ENCODE assay signal across 26 cellular contexts in the genomic region with DNA sequence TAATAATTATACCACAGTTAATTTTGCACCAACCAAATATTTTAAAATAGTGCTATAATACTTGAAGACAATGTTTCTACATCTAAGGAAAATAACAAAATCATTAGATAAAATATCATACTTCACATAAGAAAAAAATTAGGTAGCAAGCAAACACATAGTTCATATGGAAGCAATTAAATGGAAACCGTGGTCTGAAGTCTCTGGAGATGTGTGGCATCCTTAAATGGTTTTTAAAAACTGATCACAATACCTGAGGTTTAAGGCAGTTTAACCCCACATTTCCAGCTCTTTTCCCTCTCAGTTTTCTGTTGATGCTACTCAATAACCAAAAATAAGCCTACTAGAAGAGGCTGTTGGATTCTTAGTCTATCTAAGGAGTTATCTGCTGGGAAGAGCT.
"Had no signal": no experiment of that assay in that cellular context is flagged by ENCODE, and none has a peak within 500 bp of the region (broad histone marks: within the 10 kb centered on the region; RNA-seq: fewer than 3 reads in every experiment).

No MANE protein-coding gene starts in this region.

- H3K4me3 Mint-ChIP-seq: activated CD4-positive, alpha-beta memory T cell treated with anti-CD3 and anti-CD28 coated beads, Interleukin-2, amount 10 ng/mL, durations not matched to agents 7 days and 5 days; activated CD8-positive, alpha-beta memory T cell treated with anti-CD3 and anti-CD28 coated beads, Interleukin-2, amount 10 ng/mL, durations not matched to agents 7 days and 5 days; activated naive CD8-positive, alpha-beta T cell treated with anti-CD3 and anti-CD28 coated beads for 36 hours; central memory CD8-positive, alpha-beta T cell; T-helper 1 cell treated with Interleukin-12 subunit alpha and Interleukin-12 subunit beta and Interleukin-4 antibody, amounts not matched to agents 30 μg/mL and 1 μg/mL, for 36 hours; T-helper 2 cell treated with Interferon-gamma antibody and Interleukin-4, amounts not matched to agents 5 μg/mL and 100 μg/mL, for 36 hours had no signal

- ATAC-seq: activated CD8-positive, alpha-beta memory T cell treated with anti-CD3 and anti-CD28 coated beads, Interleukin-2, amount 10 ng/mL, durations not matched to agents 7 days and 5 days; Panc1 had no signal

- H3K27ac Mint-ChIP-seq: activated CD4-positive, alpha-beta memory T cell treated with anti-CD3 and anti-CD28 coated beads, Interleukin-2, amount 10 ng/mL, durations not matched to agents 7 days and 5 days; activated CD8-positive, alpha-beta memory T cell treated with anti-CD3 and anti-CD28 coated beads, Interleukin-2, amount 10 ng/mL, durations not matched to agents 7 days and 5 days; activated naive CD8-positive, alpha-beta T cell treated with anti-CD3 and anti-CD28 coated beads for 36 hours; T-helper 1 cell treated with Interleukin-12 subunit alpha and Interleukin-12 subunit beta and Interleukin-4 antibody, amounts not matched to agents 30 μg/mL and 1 μg/mL, for 36 hours; T-helper 2 cell treated with Interferon-gamma antibody and Interleukin-4, amounts not matched to agents 5 μg/mL and 100 μg/mL, for 36 hours had no signal

- H3K9me3 ChIP-seq: ascending aorta, colonic mucosa, SJSA1 had no signal

- H3K4me3 ChIP-seq: ascending aorta, cardiac muscle cell, colonic mucosa, SJSA1 had no signal

- DNase-seq: activated CD4-positive, alpha-beta memory T cell treated with anti-CD3 and anti-CD28 coated beads, Interleukin-2, amount 10 ng/mL, durations not matched to agents 7 days and 5 days; activated CD4-positive, alpha-beta T cell treated with anti-CD3 and anti-CD28 coated beads, Interleukin-2, amount 50 U/mL, for 1 hour; activated CD8-positive, alpha-beta memory T cell treated with anti-CD3 and anti-CD28 coated beads for 24 hours; activated CD8-positive, alpha-beta memory T cell treated with anti-CD3 and anti-CD28 coated beads, Interleukin-2, amount 10 ng/mL, durations not matched to agents 7 days and 5 days; activated CD8-positive, alpha-beta memory T cell treated with anti-CD3 and anti-CD28 coated beads, Interleukin-2, amount 50 U/mL, for 48 hours; activated effector memory CD4-positive, alpha-beta T cell treated with Interleukin-2 at 50 U/mL for 16 hours; activated naive CD4-positive, alpha-beta T cell treated with anti-CD3 and anti-CD28 coated beads, Interleukin-2, amount 50 U/mL, for 16 hours; activated naive CD8-positive, alpha-beta T cell treated with anti-CD3 and anti-CD28 coated beads for 36 hours; activated T-cell treated with anti-CD3 and anti-CD28 coated beads, Interleukin-2, amount 50 U/mL, for 48 hours; amygdala; colonic mucosa; NCI-H1105; NCI-H1417 treated with DMSO at 0.1 percent for 48 hours; NCI-H1694; NCI-H2029; NCI-H345; NCI-H524 treated with DMSO at 0.1 percent for 48 hours; RPMI8226; SHP77 treated with DMSO at 0.1 percent for 48 hours had no signal

- H3K36me3 ChIP-seq: colonic mucosa had no signal

- H3K9me3 Mint-ChIP-seq: activated CD4-positive, alpha-beta memory T cell treated with anti-CD3 and anti-CD28 coated beads, Interleukin-2, amount 10 ng/mL, durations not matched to agents 7 days and 5 days; activated naive CD8-positive, alpha-beta T cell treated with anti-CD3 and anti-CD28 coated beads for 36 hours; central memory CD8-positive, alpha-beta T cell; T-helper 1 cell treated with Interleukin-12 subunit alpha and Interleukin-12 subunit beta and Interleukin-4 antibody, amounts not matched to agents 30 μg/mL and 1 μg/mL, for 36 hours; T-helper 2 cell treated with Interferon-gamma antibody and Interleukin-4, amounts not matched to agents 5 μg/mL and 100 μg/mL, for 36 hours had no signal

- H3K27me3 Mint-ChIP-seq: activated CD4-positive, alpha-beta memory T cell treated with anti-CD3 and anti-CD28 coated beads, Interleukin-2, amount 10 ng/mL, durations not matched to agents 7 days and 5 days; activated CD8-positive, alpha-beta memory T cell treated with anti-CD3 and anti-CD28 coated beads, Interleukin-2, amount 10 ng/mL, durations not matched to agents 7 days and 5 days; activated naive CD8-positive, alpha-beta T cell treated with anti-CD3 and anti-CD28 coated beads for 36 hours; central memory CD8-positive, alpha-beta T cell had no signal

- H3K27ac ChIP-seq: ascending aorta, cardiac muscle cell, colonic mucosa, SJSA1 had no signal
